In the genomic region with DNA sequence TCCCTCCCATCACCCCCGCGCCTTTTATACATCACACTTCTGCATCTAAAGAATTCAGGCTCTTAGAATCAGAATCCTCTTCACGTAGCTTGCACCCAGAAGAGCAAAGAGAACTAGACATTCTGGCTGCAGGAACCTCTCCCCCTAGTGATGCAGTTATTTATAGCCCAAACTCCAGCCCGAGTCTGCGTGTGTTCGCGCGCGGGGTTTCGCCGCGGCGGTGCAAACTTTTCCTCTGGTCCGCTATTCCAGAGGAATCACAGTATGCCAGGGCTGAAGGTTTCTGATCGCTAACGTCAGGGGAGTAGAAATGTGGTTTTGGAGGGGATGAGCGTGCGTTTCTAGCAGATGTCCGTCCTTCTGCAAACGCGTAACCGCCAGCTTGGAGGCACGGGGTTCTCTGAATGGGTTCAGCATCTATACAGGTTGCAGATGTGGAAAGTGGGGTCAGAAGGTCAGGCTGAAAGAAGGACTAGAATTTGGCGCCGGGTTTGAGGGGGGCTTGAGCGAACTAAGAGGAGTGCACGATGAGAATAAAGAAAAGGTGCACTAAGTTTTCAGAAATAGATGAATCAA, we compare ENCODE assay signal across 9 cellular contexts. TPM values are rescaled to one million over a fixed set of nuclear protein-coding genes. Genes with fewer than 3 reads are reported as not detected.
DNase-seq lines count a peak whose midpoint lies in the region; ATAC-seq and TF ChIP-seq lines count a peak whose summit lies in the region.
"Had no signal": no experiment of that assay in that cellular context is flagged by ENCODE, and none has a peak within 500 bp of the region (broad histone marks: within the 10 kb centered on the region; RNA-seq: fewer than 3 reads in every experiment).

No MANE protein-coding gene starts in this region.

- no peak overlapping the region for H3K27ac ChIP-seq in coronary artery

- DNase-seq in COR-L47 (lab: John Stamatoyannopoulos, UW) (peak; percentile 67), coronary artery (ENCODE audit: low spot score) (no peak), epidermal melanocyte (ENCODE audit: insufficient read length, low spot score) (no peak), NOMO-1 (lab: John Stamatoyannopoulos, UW; ENCODE audit: unreplicated experiment in 2 of 2) (no peak), HCEC 1CT (no peak)
- DNase-seq in natural killer cell treated with Interleukin-12 subunit alpha and Interleukin-12 subunit beta and Interleukin-15 and Interleukin-18, amount 100 ng/mL, for 72 hours (ENCODE audit: low spot score): no peak

- H3K4me3 ChIP-seq in coronary artery: peak overlapping the region; percentile 73

- H3K4me3 Mint-ChIP-seq in natural killer cell treated with Interleukin-12 subunit alpha and Interleukin-12 subunit beta and Interleukin-15 and Interleukin-18, amount 100 ng/mL, for 72 hours: peak overlapping the region; percentile 23

- TF ChIP-seq CTCF in LNCAP (IDR thresholded peaks at IDR 0.05) (peak; percentile 53), coronary artery (IDR thresholded peaks at IDR 0.05) (no peak)

- peaks cover 19 to 20% of the 10 kb centered on the region in 2 donors for H3K27me3 Mint-ChIP-seq in natural killer cell treated with Interleukin-12 subunit alpha and Interleukin-12 subunit beta and Interleukin-15 and Interleukin-18, amount 100 ng/mL, for 72 hours

- peaks cover 0 to 6% of the 10 kb centered on the region in 2 donors for H3K4me1 Mint-ChIP-seq in natural killer cell treated with Interleukin-12 subunit alpha and Interleukin-12 subunit beta and Interleukin-15 and Interleukin-18, amount 100 ng/mL, for 72 hours (ENCODE audit: low read depth in 2 of 2)

- H3K27ac Mint-ChIP-seq in natural killer cell treated with Interleukin-12 subunit alpha and Interleukin-12 subunit beta and Interleukin-15 and Interleukin-18, amount 100 ng/mL, for 72 hours: no peak overlapping the region

- H3K9me3 Mint-ChIP-seq in natural killer cell treated with Interleukin-12 subunit alpha and Interleukin-12 subunit beta and Interleukin-15 and Interleukin-18, amount 100 ng/mL, for 72 hours: no peaks in the 10 kb centered on the region

- H3K36me3 Mint-ChIP-seq in natural killer cell treated with Interleukin-12 subunit alpha and Interleukin-12 subunit beta and Interleukin-15 and Interleukin-18, amount 100 ng/mL, for 72 hours: no peaks in the 10 kb centered on the region

- ATAC-seq in natural killer cell treated with Interleukin-12 subunit alpha and Interleukin-12 subunit beta and Interleukin-15 and Interleukin-18, amount 100 ng/mL, for 72 hours: no peak
- ATAC-seq in GM19023 (IDR thresholded peaks at IDR 0.05; ENCODE audit: unreplicated experiment): no peak
- ATAC-seq: HCT116 had no signal

RNA-seq across cellular contexts. Expression of gene EPHA7, which starts 1.9 kb away (rescaled TPM):
- not detected for total RNA-seq in natural killer cell treated with Interleukin-12 subunit alpha and Interleukin-12 subunit beta and Interleukin-15 and Interleukin-18, amount 100 ng/mL, for 72 hours
